22 cellular contexts compared by ENCODE assay signal in the genomic region with DNA sequence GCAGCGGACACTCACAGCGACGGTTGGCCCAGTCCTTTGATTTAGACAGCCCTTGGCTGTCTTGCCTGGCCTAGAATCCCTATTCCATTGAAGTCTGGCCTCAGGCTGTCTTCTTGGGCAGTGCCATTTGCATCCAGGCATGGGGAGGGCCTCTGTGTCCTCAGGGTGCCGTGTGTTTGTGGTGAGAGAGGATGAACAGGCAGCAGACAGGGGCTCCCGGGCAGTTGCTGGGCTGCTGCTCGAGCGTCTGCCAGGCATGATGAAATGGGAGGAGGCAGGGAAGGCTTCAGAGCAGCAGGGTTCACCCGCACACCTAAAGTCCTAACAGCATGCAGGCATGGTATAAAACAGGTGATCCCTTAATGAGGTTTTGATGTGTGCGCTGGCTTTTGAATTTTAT.
A peak's percentile ranks its signal among the peaks of the same experiment; 100 is the strongest.
DNase-seq lines count a peak whose midpoint lies in the region; ATAC-seq and TF ChIP-seq lines count a peak whose summit lies in the region.
"Had no signal": no experiment of that assay in that cellular context is flagged by ENCODE, and none has a peak within 500 bp of the region (broad histone marks: within the 10 kb centered on the region; RNA-seq: fewer than 3 reads in every experiment).

No MANE protein-coding gene starts in this region.

- H3K4me3 Mint-ChIP-seq in stimulated activated naive B cell treated with anti-CD40 and anti-IgM and Interleukin-4, amounts not matched to agents 10 μg/mL and 1 μg/mL and 100 μg/mL, for 72 hours = no peak overlapping the region
- H3K4me3 Mint-ChIP-seq: CD4-positive, alpha-beta T cell; central memory CD8-positive, alpha-beta T cell had no signal

- peaks cover 55% of the 10 kb centered on the region for H3K4me1 ChIP-seq in Loucy (ENCODE audit: insufficient read depth, low read length, poor library complexity, severe bottlenecking)
- no peaks in the 10 kb centered on the region for H3K4me1 ChIP-seq in body of pancreas

- H3K27me3 Mint-ChIP-seq in stimulated activated naive B cell treated with anti-CD40 and anti-IgM and Interleukin-4, amounts not matched to agents 10 μg/mL and 1 μg/mL and 100 μg/mL, for 72 hours = no peaks in the 10 kb centered on the region
- H3K27me3 Mint-ChIP-seq: CD4-positive, alpha-beta T cell; central memory CD8-positive, alpha-beta T cell had no signal

- no peak overlapping the region for H3K4me3 ChIP-seq in Loucy (ENCODE audit: low read length, poor library complexity, severe bottlenecking)
- H3K4me3 ChIP-seq in body of pancreas = no peak overlapping the region
- H3K4me3 ChIP-seq: right atrium auricular region, SJCRH30, tibial nerve had no signal

- no peaks in the 10 kb centered on the region for H3K9me2 ChIP-seq in Loucy (replicated peaks; ENCODE audit: low read depth, low read length)

- H3K9me3 Mint-ChIP-seq in stimulated activated naive B cell treated with anti-CD40 and anti-IgM and Interleukin-4, amounts not matched to agents 10 μg/mL and 1 μg/mL and 100 μg/mL, for 72 hours = no peaks in the 10 kb centered on the region
- H3K9me3 Mint-ChIP-seq: CD4-positive, alpha-beta T cell; central memory CD8-positive, alpha-beta T cell had no signal

- ATAC-seq in body of pancreas = peak; percentile 40
- ATAC-seq in stimulated activated naive B cell treated with anti-CD40 and anti-IgM and Interleukin-4, amounts not matched to agents 10 μg/mL and 1 μg/mL and 100 μg/mL, for 72 hours (replicated peaks) = no peak

- no peak for TF ChIP-seq POLR2A in body of pancreas (IDR thresholded peaks at IDR 0.05)

- TF ChIP-seq CTCF in Loucy (conservative IDR thresholded peaks at IDR 0.05; ENCODE audit: low read length) (no peak), body of pancreas (IDR thresholded peaks at IDR 0.05) (no peak)

- no peak overlapping the region for H3K27ac Mint-ChIP-seq in stimulated activated naive B cell treated with anti-CD40 and anti-IgM and Interleukin-4, amounts not matched to agents 10 μg/mL and 1 μg/mL and 100 μg/mL, for 72 hours
- H3K27ac Mint-ChIP-seq: CD4-positive, alpha-beta T cell had no signal

- H3K9me3 ChIP-seq in Loucy (ENCODE audit: insufficient read depth, low read depth, low read length) (no peaks in the 10 kb centered on the region), body of pancreas (no peaks in the 10 kb centered on the region)
- H3K9me3 ChIP-seq: neutrophil, right atrium auricular region, SJCRH30, tibial nerve had no signal

- whole genome bisulfite sequencing in body of pancreas, 2 donors = 84 to 88% methylated on average over 7 to 9 of the region's 9 CpGs

- peak; percentile 87 for DNase-seq in ELF-1 (ENCODE audit: low read depth, low spot score)
- DNase-seq in body of pancreas = peak in 2 of 4 donors; percentile 13 to 14
- DNase-seq in midbrain (lab: John Stamatoyannopoulos, UW) = peak; percentile 23
- DNase-seq in A172 (ENCODE audit: low spot score) = no peak
- DNase-seq in activated CD8-positive, alpha-beta memory T cell treated with anti-CD3 and anti-CD28 coated beads for 24 hours = no peak
- DNase-seq in stimulated activated naive B cell treated with anti-CD40 and anti-IgM and Interleukin-4, amounts not matched to agents 10 μg/mL and 1 μg/mL and 100 μg/mL, for 72 hours = no peak
- no peak for DNase-seq in GOT3 (lab: John Stamatoyannopoulos, UW)
- DNase-seq: activated CD4-positive, CD25-positive, alpha-beta regulatory T cell treated with anti-CD3 and anti-CD28 coated beads, Interleukin-2, amount 50 U/mL, for 72 hours; activated gamma-delta T cell treated with Interleukin-2 at 50 U/mL for 16 hours; CD4-positive, alpha-beta T cell; DMS79; NCI-H1694 treated with DMSO at 0.1 percent for 48 hours; NCI-H510A; OCI-M1; stimulated activated CD4-positive, alpha-beta T cell treated with anti-CD3 and anti-CD28 coated beads, Interleukin-15, amount 100 ng/mL, for 24 hours; stimulated activated naive CD4-positive, alpha-beta T cell had no signal

- H3K9ac ChIP-seq in Loucy (ENCODE audit: low read depth, low read length, poor library complexity, severe bottlenecking) = peak overlapping the region; percentile 58

- no peaks in the 10 kb centered on the region for H3K79me2 ChIP-seq in Loucy (ENCODE audit: insufficient read depth, low read length)

- peak overlapping the region; percentile 10 for H3K4me2 ChIP-seq in Loucy (ENCODE audit: low read depth, low read length, poor library complexity, severe bottlenecking)

- H3F3A ChIP-seq in Loucy (ENCODE audit: low read depth) = peaks cover 7% of the 10 kb centered on the region

- H3K27me3 ChIP-seq in Loucy (ENCODE audit: insufficient read depth, low read length, poor library complexity, severe bottlenecking) (no peaks in the 10 kb centered on the region), body of pancreas (no peaks in the 10 kb centered on the region)
- H3K27me3 ChIP-seq: right atrium auricular region, SJCRH30, tibial nerve had no signal

- intact Hi-C loops in body of pancreas (cut with DNase I) = no loop called here

- H3K36me3 ChIP-seq in Loucy (ENCODE audit: insufficient read depth, low read length) (no peaks in the 10 kb centered on the region), body of pancreas (replicated peaks in 1 of 2; ENCODE audit: insufficient read depth in 1 of 2, low read depth in 2 of 2) (no peaks in the 10 kb centered on the region)
- H3K36me3 ChIP-seq: neutrophil, right atrium auricular region, SJCRH30, tibial nerve had no signal

- H3K4me1 Mint-ChIP-seq in stimulated activated naive B cell treated with anti-CD40 and anti-IgM and Interleukin-4, amounts not matched to agents 10 μg/mL and 1 μg/mL and 100 μg/mL, for 72 hours = peaks cover 24 to 53% of the 10 kb centered on the region in 2 donors

- H3K36me3 Mint-ChIP-seq in stimulated activated naive B cell treated with anti-CD40 and anti-IgM and Interleukin-4, amounts not matched to agents 10 μg/mL and 1 μg/mL and 100 μg/mL, for 72 hours = peaks cover 0 to 3% of the 10 kb centered on the region in 2 donors

- no peak overlapping the region for H2AFZ ChIP-seq in Loucy (ENCODE audit: low read length)

- H4K20me1 ChIP-seq in Loucy (ENCODE audit: insufficient read depth, low read length, poor library complexity, severe bottlenecking) = no peaks in the 10 kb centered on the region

- no peak overlapping the region for H3K27ac ChIP-seq in body of pancreas
- H3K27ac ChIP-seq: neutrophil, right atrium auricular region, SJCRH30, tibial nerve had no signal

Comparison
In these comparisons a context has a peak if more than half of its experiments do, and no peak if none do; other contexts are left out.
1. DNase-seq: peak in ELF-1 (single experiment) and midbrain (single experiment); none in A172 (single experiment), activated CD8-positive, alpha-beta memory T cell treated with anti-CD3 and anti-CD28 coated beads for 24 hours (single experiment), stimulated activated naive B cell treated with anti-CD40 and anti-IgM and Interleukin-4, amounts not matched to agents 10 μg/mL and 1 μg/mL and 100 μg/mL, for 72 hours (single experiment) and GOT3 (single experiment).